8 cellular contexts compared by ENCODE assay signal in the genomic region with DNA sequence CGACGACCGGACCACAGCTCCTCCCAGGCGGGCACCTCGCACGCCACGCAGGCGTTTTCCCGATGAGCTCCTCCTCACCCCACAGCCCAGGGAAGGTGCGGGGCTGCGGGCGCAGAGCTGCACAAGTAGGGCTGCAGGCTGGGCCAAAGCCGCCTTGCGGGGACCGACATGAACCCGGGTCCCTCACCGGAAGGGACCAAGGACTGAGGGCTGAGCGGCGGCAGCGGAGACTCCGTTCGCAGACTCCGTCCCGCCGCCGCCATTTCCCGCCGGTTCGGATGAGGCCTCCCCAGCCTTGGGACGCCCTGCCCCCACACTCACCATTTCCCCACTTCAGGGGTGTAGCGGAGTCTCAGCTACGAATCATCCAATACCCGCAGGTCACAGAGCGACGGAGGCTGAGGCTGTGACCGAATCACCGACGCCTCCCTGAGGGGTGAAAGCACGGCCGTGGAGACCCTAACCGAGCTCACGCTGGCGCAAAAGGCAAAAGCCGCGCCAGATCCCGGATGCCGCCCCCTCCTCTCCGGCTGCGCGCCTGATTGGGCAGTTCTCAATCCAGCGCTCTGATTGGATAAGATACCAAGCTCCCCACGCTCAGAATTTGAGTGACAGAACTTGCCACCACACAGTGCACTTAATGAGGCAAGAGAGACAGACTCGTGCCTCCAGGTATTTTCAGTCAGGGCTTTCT. TPM values are rescaled to one million over a fixed set of nuclear protein-coding genes. Genes with fewer than 3 reads are reported as not detected.
DNase-seq lines count a peak whose midpoint lies in the region; ATAC-seq and TF ChIP-seq lines count a peak whose summit lies in the region.

Gene ZNF732 (minus strand): TSS at position 488 of the 694 bp plus-strand sequence. CDS start 164 bp downstream, at position 324.

- intact Hi-C loops in heart right ventricle (cut with DNase I) (no loop called here), posterior cingulate gyrus (cut with DNase I) (no loop called here)

- H3K27me3 ChIP-seq in heart right ventricle: peaks cover 0 to 24% (median 14%) of the 10 kb centered on the region in 7 donors

- peaks cover 0 to 16% (median 7%) of the 10 kb centered on the region in 9 donors for H3K4me1 ChIP-seq in heart right ventricle

- 1 to 4% methylated on average over 53 of the region's 53 CpGs for WGBS in heart right ventricle, 2 donors

- DNase-seq in DMS53 treated with DMSO at 0.1 percent for 48 hours (lab: John Stamatoyannopoulos, UW; ENCODE audit: unreplicated experiment) (peak; percentile 90), T1000 (lab: John Stamatoyannopoulos, UW) (peak; percentile 81), heart right ventricle (peak; percentile 18 to 55), posterior cingulate gyrus (peak in 9 of 10 donors; percentile 14 to 86 (median 38)), dedifferentiated amniotic fluid mesenchymal stem cell (ENCODE audit: extremely low spot score) (no peak), NCI-H187 treated with DMSO at 0.1 percent for 48 hours (lab: John Stamatoyannopoulos, UW) (no peak)
- DNase-seq in activated CD4-positive, CD25-positive, alpha-beta regulatory T cell treated with anti-CD3 and anti-CD28 coated beads, Interleukin-2, amount 50 U/mL, for 72 hours: no peak

- TF ChIP-seq CTCF in heart right ventricle (IDR thresholded peaks at IDR 0.05): no peak

- no peaks in the 10 kb centered on the region for H3K36me3 ChIP-seq in heart right ventricle

- H3K27ac ChIP-seq in heart right ventricle: no peak within 1 kb of the TSS

- H3K9me3 ChIP-seq in heart right ventricle: peaks cover 0 to 52% (median 0%) of the 10 kb centered on the region in 11 donors

- peak within 1 kb of the TSS in 9 of 10 donors; percentile 13 to 59 (median 52) for H3K4me3 ChIP-seq in heart right ventricle

- peak; percentile 71 to 98 (median 92) for ATAC-seq in heart right ventricle
- no peak for ATAC-seq in HG03097 (IDR thresholded peaks at IDR 0.05; ENCODE audit: low FRiP score, unreplicated experiment)

RNA-seq across cellular contexts. Expression of gene ZNF732, which starts in this region (rescaled TPM):
- total RNA-seq in heart right ventricle: under 1 TPM in 2 of 10 donors, not detected in 8; 0.12 to 0.19 TPM
- polyA plus RNA-seq in heart right ventricle: under 1 TPM in 1 of 2 donors, not detected in 1; 0.15 TPM

Comparison
In these comparisons a context has a peak if more than half of its experiments do, and no peak if none do; other contexts are left out.
1. Peak in DNase-seq, ATAC-seq and H3K4me3 ChIP-seq in heart right ventricle; RNA of the gene not detected or under 1 TPM.
2. DNase-seq: peak in DMS53 treated with DMSO at 0.1 percent for 48 hours (single experiment), T1000 (single experiment) and posterior cingulate gyrus (9 of 10); none in dedifferentiated amniotic fluid mesenchymal stem cell (single experiment), activated CD4-positive, CD25-positive, alpha-beta regulatory T cell treated with anti-CD3 and anti-CD28 coated beads, Interleukin-2, amount 50 U/mL, for 72 hours (single experiment) and NCI-H187 treated with DMSO at 0.1 percent for 48 hours (single experiment).